In genomic region chr14:97299661-97300060, GRCh38 we compare ENCODE assay signal across 14 cellular contexts.
DNase-seq lines count a peak whose midpoint lies in the region; ATAC-seq, FAIRE-seq and TF ChIP-seq lines count a peak whose summit lies in the region.
"Had no signal": no experiment of that assay in that cellular context is flagged by ENCODE, and none has a peak within 500 bp of the region (broad histone marks: within the 10 kb centered on the region; RNA-seq: fewer than 3 reads in every experiment).

No MANE protein-coding gene starts in this region.

- H3K9me3 ChIP-seq in RWPE2 (ENCODE audit: severe bottlenecking) = no peaks in the 10 kb centered on the region

- H3K4me3 Mint-ChIP-seq in activated T-cell treated with anti-CD3 and anti-CD28 coated beads, Interleukin-2, amount 50 U/mL, for 72 hours = no peak overlapping the region
- no peak overlapping the region for H3K4me3 Mint-ChIP-seq in chondrocyte (ENCODE audit: unreplicated experiment)

- TF ChIP-seq CTCF in RWPE2 (IDR thresholded peaks at IDR 0.05; ENCODE audit: poor library complexity, severe bottlenecking) (peak; percentile 13), chondrocyte (IDR thresholded peaks at IDR 0.05) (peak; percentile 20)

- H3K4me1 ChIP-seq in RWPE2 (ENCODE audit: insufficient read depth, poor library complexity, severe bottlenecking) = no peaks in the 10 kb centered on the region
- H3K4me1 ChIP-seq: parathyroid adenoma had no signal

- FAIRE-seq in frontal cortex (lab: Jason Lieb, UNC) = no peak

- no peak overlapping the region for H3K27ac Mint-ChIP-seq in activated T-cell treated with anti-CD3 and anti-CD28 coated beads, Interleukin-2, amount 50 U/mL, for 72 hours
- H3K27ac Mint-ChIP-seq in chondrocyte (ENCODE audit: unreplicated experiment) = no peak overlapping the region

- H3K9me3 Mint-ChIP-seq in activated T-cell treated with anti-CD3 and anti-CD28 coated beads, Interleukin-2, amount 50 U/mL, for 72 hours = no peaks in the 10 kb centered on the region
- no peaks in the 10 kb centered on the region for H3K9me3 Mint-ChIP-seq in chondrocyte (ENCODE audit: low read depth)

- H3K27me3 ChIP-seq in RWPE2 (ENCODE audit: insufficient read depth, poor library complexity, severe bottlenecking) = peaks cover 62% of the 10 kb centered on the region

- H3K27ac ChIP-seq in RWPE2 (ENCODE audit: poor library complexity, severe bottlenecking) = no peak overlapping the region
- H3K27ac ChIP-seq: coronary artery, KMS-11, parathyroid adenoma had no signal

- no peak overlapping the region for H3K4me3 ChIP-seq in RWPE2 (ENCODE audit: severe bottlenecking)
- H3K4me3 ChIP-seq: coronary artery had no signal

- DNase-seq in activated T-cell treated with anti-CD3 and anti-CD28 coated beads, Interleukin-2, amount 50 U/mL, for 72 hours = peak; percentile 17 to 37
- no peak for DNase-seq in activated T-cell treated with anti-CD3 and anti-CD28 coated beads for 4 hours
- DNase-seq in RWPE2 (ENCODE audit: low spot score) = no peak
- DNase-seq in chondrocyte (ENCODE audit: low spot score) = no peak
- peak; percentile 35 for DNase-seq in stimulated activated CD4-positive, alpha-beta T cell treated with anti-CD3 and anti-CD28 coated beads, Interleukin-4, amount 100 ng/mL, for 24 hours
- DNase-seq in AG08396 (ENCODE audit: low spot score) = no peak
- no peak for DNase-seq in frontal cortex (ENCODE audit: low spot score in 2 of 2)
- DNase-seq: ACHN, glutamatergic neuron, NCI-H2171 treated with DMSO at 0.1 percent for 48 hours had no signal

- peak in 1 of 2 donors; percentile 53 for ATAC-seq in activated T-cell treated with anti-CD3 and anti-CD28 coated beads, Interleukin-2, amount 50 U/mL, for 72 hours (replicated peaks in 1 of 2)
- ATAC-seq in RWPE2 (ENCODE audit: low read depth) (no peak), HG03135 (IDR thresholded peaks at IDR 0.05; ENCODE audit: unreplicated experiment) (no peak)

- H3K36me3 Mint-ChIP-seq in activated T-cell treated with anti-CD3 and anti-CD28 coated beads, Interleukin-2, amount 50 U/mL, for 72 hours (ENCODE audit: insufficient read depth in 2 of 2) = no peaks in the 10 kb centered on the region
- H3K36me3 Mint-ChIP-seq in chondrocyte (ENCODE audit: low read depth) = no peaks in the 10 kb centered on the region

- peaks cover 6% of the 10 kb centered on the region for H3K27me3 Mint-ChIP-seq in activated T-cell treated with anti-CD3 and anti-CD28 coated beads, Interleukin-2, amount 50 U/mL, for 72 hours (ENCODE audit: low read depth)
- peaks cover 10% of the 10 kb centered on the region for H3K27me3 Mint-ChIP-seq in chondrocyte (ENCODE audit: low read depth)

- no peaks in the 10 kb centered on the region for H3K36me3 ChIP-seq in RWPE2 (ENCODE audit: low read depth)

- peaks cover 19% of the 10 kb centered on the region for H3K4me1 Mint-ChIP-seq in activated T-cell treated with anti-CD3 and anti-CD28 coated beads, Interleukin-2, amount 50 U/mL, for 72 hours (ENCODE audit: low read depth)
- H3K4me1 Mint-ChIP-seq in chondrocyte (ENCODE audit: low read depth) = no peaks in the 10 kb centered on the region

Comparison
In these comparisons a context has a peak if more than half of its experiments do, and no peak if none do; other contexts are left out.
1. DNase-seq: peak in activated T-cell treated with anti-CD3 and anti-CD28 coated beads, Interleukin-2, amount 50 U/mL, for 72 hours (2 of 2) and stimulated activated CD4-positive, alpha-beta T cell treated with anti-CD3 and anti-CD28 coated beads, Interleukin-4, amount 100 ng/mL, for 24 hours (single experiment); none in activated T-cell treated with anti-CD3 and anti-CD28 coated beads for 4 hours (single experiment), RWPE2 (single experiment), chondrocyte (single experiment), AG08396 (single experiment) and frontal cortex (0 of 2).